Comparison of ENCODE assay signal across 17 cellular contexts in the genomic region with DNA sequence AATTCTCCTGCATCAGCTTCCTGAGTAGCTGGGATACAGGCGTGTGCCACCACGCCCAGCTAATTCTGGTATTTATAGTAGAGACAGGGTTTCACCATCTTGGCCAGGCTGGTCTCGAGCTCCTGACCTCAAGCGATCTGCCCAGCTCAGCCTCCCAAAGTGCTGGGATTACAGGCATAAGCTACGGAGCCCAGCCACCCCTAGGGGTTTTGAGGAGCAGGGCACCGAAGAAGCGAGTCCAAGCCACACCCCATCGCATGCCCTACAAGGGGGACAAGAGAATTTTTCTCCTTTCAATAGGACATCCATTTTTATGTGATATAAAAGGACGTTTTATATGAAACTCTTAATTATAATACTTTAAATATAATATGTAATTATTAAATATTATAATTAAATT. TPM values are rescaled to one million over a fixed set of nuclear protein-coding genes. Genes with fewer than 3 reads are reported as not detected.
A peak's percentile ranks its signal among the peaks of the same experiment; 100 is the strongest.
DNase-seq lines count a peak whose midpoint lies in the region; ATAC-seq and TF ChIP-seq lines count a peak whose summit lies in the region.
"Had no signal": no experiment of that assay in that cellular context is flagged by ENCODE, and none has a peak within 500 bp of the region (broad histone marks: within the 10 kb centered on the region; RNA-seq: fewer than 3 reads in every experiment).

No MANE protein-coding gene starts in this region.

- TF ChIP-seq EP300 in transverse colon (IDR thresholded peaks at IDR 0.05; ENCODE audit: low read depth), result no peak

- no peaks in the 10 kb centered on the region for H4K20me1 ChIP-seq in GM23338 (replicated peaks; ENCODE audit: insufficient read depth)
- H4K20me1 ChIP-seq: BLaER1 had no signal

- H3K27ac Mint-ChIP-seq in GM23338 (no peak overlapping the region), endodermal cell (no peak overlapping the region)
- H3K27ac Mint-ChIP-seq in T-helper 2 cell treated with Interferon-gamma antibody and Interleukin-4, amounts not matched to agents 5 μg/mL and 100 μg/mL, for 36 hours, result no peak overlapping the region
- H3K27ac Mint-ChIP-seq in activated naive CD4-positive, alpha-beta T cell treated with anti-CD3 and anti-CD28 coated beads for 36 hours, result no peak overlapping the region
- H3K27ac Mint-ChIP-seq: HFFc6 had no signal

- H3K4me1 Mint-ChIP-seq in GM23338 (peaks cover 8% of the 10 kb centered on the region), endodermal cell (peaks cover 9% of the 10 kb centered on the region)
- H3K4me1 Mint-ChIP-seq in T-helper 2 cell treated with Interferon-gamma antibody and Interleukin-4, amounts not matched to agents 5 μg/mL and 100 μg/mL, for 36 hours (ENCODE audit: low read depth), result peaks cover 16% of the 10 kb centered on the region
- peaks cover 27% of the 10 kb centered on the region for H3K4me1 Mint-ChIP-seq in activated naive CD4-positive, alpha-beta T cell treated with anti-CD3 and anti-CD28 coated beads for 36 hours (ENCODE audit: low read depth)

- H3K9me3 Mint-ChIP-seq in GM23338 (no peaks in the 10 kb centered on the region; the same call in 2 of the 3 replicates), endodermal cell (no peaks in the 10 kb centered on the region)
- H3K9me3 Mint-ChIP-seq in T-helper 2 cell treated with Interferon-gamma antibody and Interleukin-4, amounts not matched to agents 5 μg/mL and 100 μg/mL, for 36 hours, result no peaks in the 10 kb centered on the region
- H3K9me3 Mint-ChIP-seq in activated naive CD4-positive, alpha-beta T cell treated with anti-CD3 and anti-CD28 coated beads for 36 hours, result no peaks in the 10 kb centered on the region
- H3K9me3 Mint-ChIP-seq: CD14-positive monocyte, HFFc6 had no signal

- H3K4me3 ChIP-seq in GM23338 (no peak overlapping the region), WERI-Rb-1 (ENCODE audit: low read depth, low read length) (no peak overlapping the region), endodermal cell (ENCODE audit: low read length) (no peak overlapping the region), transverse colon (no peak overlapping the region)
- H3K4me3 ChIP-seq: BLaER1 had no signal

- H3K9me2 ChIP-seq in GM23338 (ENCODE audit: insufficient read depth), result no peaks in the 10 kb centered on the region

- H3K4me1 ChIP-seq in GM23338 (ENCODE audit: insufficient read depth), result no peaks in the 10 kb centered on the region
- H3K4me1 ChIP-seq in endodermal cell (ENCODE audit: control insufficient read depth, insufficient read depth, low read length), result no peaks in the 10 kb centered on the region
- H3K4me1 ChIP-seq in transverse colon, result peaks cover 0 to 4% (median 0%) of the 10 kb centered on the region in 4 donors
- H3K4me1 ChIP-seq: BLaER1 had no signal

- peak; percentile 66 for ATAC-seq in GM23338

- 84 to 91% methylated on average over 5 to 8 of the region's 9 CpGs for WGBS in endodermal cell (ENCODE audit: insufficient coverage in 1 of 2, insufficient read length in 1 of 2), 2 experiments
- WGBS in transverse colon (ENCODE audit: low coverage in 1 of 2), 2 donors, result 76 to 95% methylated on average over 5 to 9 of the region's 9 CpGs

- CTCF ChIA-PET in activated naive CD4-positive, alpha-beta T cell treated with anti-CD3 and anti-CD28 coated beads for 36 hours (lab: Charles Lee), result no interaction called here

- H3F3A ChIP-seq in GM23338 (replicated peaks; ENCODE audit: low read depth), result no peaks in the 10 kb centered on the region

- in situ Hi-C loops in transverse colon (cut with MboI; ENCODE audit: low pct_ligation_motif_present in 1 of 4, low pct_unique_long_range_greater_than_20kb in 1 of 4, low sequenced_read_pairs in 3 of 4), result no loop called here

- DNase-seq in GM23338 (ENCODE audit: low spot score) (peak; percentile 34), WERI-Rb-1 (peak; percentile 40), endodermal cell (peak; percentile 57), transverse colon (peak; percentile 26), T-helper 9 cell (no peak), DMS79 (lab: John Stamatoyannopoulos, UW) (no peak)
- no peak for DNase-seq in T-helper 2 cell treated with Interferon-gamma antibody and Interleukin-4, amounts not matched to agents 5 μg/mL and 100 μg/mL, for 36 hours (ENCODE audit: low spot score)
- no peak for DNase-seq in activated naive CD4-positive, alpha-beta T cell treated with anti-CD3 and anti-CD28 coated beads for 36 hours
- DNase-seq: 8988T; CD4-positive, alpha-beta memory T cell; DND-41; EL; HCEC 1CT; HFFc6 had no signal

- TF ChIP-seq CTCF in GM23338 (conservative IDR thresholded peaks at IDR 0.05; ENCODE audit: low read depth in 2 of 2) (no peak), WERI-Rb-1 (IDR thresholded peaks at IDR 0.05; ENCODE audit: low read depth, low read length) (no peak), endodermal cell (conservative IDR thresholded peaks at IDR 0.05) (peak; percentile 44), transverse colon (IDR thresholded peaks at IDR 0.05) (no peak)

- no peak overlapping the region for H3K4me2 ChIP-seq in GM23338
- H3K4me2 ChIP-seq: BLaER1 had no signal

- H3K9ac ChIP-seq in endodermal cell (ENCODE audit: extremely low read depth, low read length, poor library complexity, severe bottlenecking), result no peak overlapping the region
- H3K9ac ChIP-seq: BLaER1 had no signal

- H3K27me3 ChIP-seq in GM23338 (ENCODE audit: insufficient read depth) (no peaks in the 10 kb centered on the region), WERI-Rb-1 (ENCODE audit: insufficient read depth, low read depth, severe bottlenecking) (no peaks in the 10 kb centered on the region), endodermal cell (ENCODE audit: control insufficient read depth, insufficient read depth, low read length, poor library complexity, severe bottlenecking) (no peaks in the 10 kb centered on the region), transverse colon (no peaks in the 10 kb centered on the region)
- H3K27me3 ChIP-seq: BLaER1 had no signal

- H3K27me3 Mint-ChIP-seq in GM23338 (ENCODE audit: insufficient read depth, low read depth, poor library complexity) (peaks cover 7% of the 10 kb centered on the region), endodermal cell (ENCODE audit: insufficient read depth) (no peaks in the 10 kb centered on the region)
- H3K27me3 Mint-ChIP-seq in T-helper 2 cell treated with Interferon-gamma antibody and Interleukin-4, amounts not matched to agents 5 μg/mL and 100 μg/mL, for 36 hours (ENCODE audit: low read depth), result peaks cover 40% of the 10 kb centered on the region
- H3K27me3 Mint-ChIP-seq in activated naive CD4-positive, alpha-beta T cell treated with anti-CD3 and anti-CD28 coated beads for 36 hours (ENCODE audit: low read depth), result no peaks in the 10 kb centered on the region

- H3K4me3 Mint-ChIP-seq in GM23338, result no peak overlapping the region
- H3K4me3 Mint-ChIP-seq in endodermal cell, result no peak overlapping the region
- no peak overlapping the region for H3K4me3 Mint-ChIP-seq in T-helper 2 cell treated with Interferon-gamma antibody and Interleukin-4, amounts not matched to agents 5 μg/mL and 100 μg/mL, for 36 hours
- H3K4me3 Mint-ChIP-seq in activated naive CD4-positive, alpha-beta T cell treated with anti-CD3 and anti-CD28 coated beads for 36 hours, result no peak overlapping the region
- H3K4me3 Mint-ChIP-seq: CD14-positive monocyte; CD4-positive, alpha-beta memory T cell; HFFc6 had no signal

- no peak for TF ChIP-seq POLR2A in transverse colon (IDR thresholded peaks at IDR 0.05)

- intact Hi-C loops in transverse colon (cut with DNase I; ENCODE audit: low total_unique reads), result no loop called here
- intact Hi-C loops in activated naive CD4-positive, alpha-beta T cell treated with anti-CD3 and anti-CD28 coated beads for 36 hours (cut with micrococcal nuclease), result no loop called here

- H3K27ac ChIP-seq in GM23338 (ENCODE audit: low read depth), result no peak overlapping the region
- H3K27ac ChIP-seq in WERI-Rb-1, result no peak overlapping the region
- H3K27ac ChIP-seq in endodermal cell (ENCODE audit: low read depth, low read length), result no peak overlapping the region
- no peak overlapping the region for H3K27ac ChIP-seq in transverse colon
- H3K27ac ChIP-seq: BLaER1, HL-60 had no signal

- H3K36me3 Mint-ChIP-seq in GM23338 (ENCODE audit: low read depth) (no peaks in the 10 kb centered on the region), endodermal cell (ENCODE audit: low read depth) (no peaks in the 10 kb centered on the region)
- H3K36me3 Mint-ChIP-seq in T-helper 2 cell treated with Interferon-gamma antibody and Interleukin-4, amounts not matched to agents 5 μg/mL and 100 μg/mL, for 36 hours (ENCODE audit: low read depth), result no peaks in the 10 kb centered on the region
- H3K36me3 Mint-ChIP-seq in activated naive CD4-positive, alpha-beta T cell treated with anti-CD3 and anti-CD28 coated beads for 36 hours (ENCODE audit: low read depth), result no peaks in the 10 kb centered on the region
- H3K36me3 Mint-ChIP-seq: CD14-positive monocyte had no signal

- H2AFZ ChIP-seq in GM23338, result no peak overlapping the region

- H3K79me2 ChIP-seq in GM23338 (replicated peaks; ENCODE audit: insufficient read depth), result no peaks in the 10 kb centered on the region

- no peaks in the 10 kb centered on the region for H3K36me3 ChIP-seq in GM23338 (ENCODE audit: insufficient read depth)
- no peaks in the 10 kb centered on the region for H3K36me3 ChIP-seq in WERI-Rb-1
- no peaks in the 10 kb centered on the region for H3K36me3 ChIP-seq in endodermal cell (ENCODE audit: control insufficient read depth, insufficient read depth, low read length)
- H3K36me3 ChIP-seq in transverse colon, result no peaks in the 10 kb centered on the region
- H3K36me3 ChIP-seq: BLaER1 had no signal

- no peaks in the 10 kb centered on the region for H3K9me3 ChIP-seq in WERI-Rb-1 (ENCODE audit: severe bottlenecking)
- no peaks in the 10 kb centered on the region for H3K9me3 ChIP-seq in endodermal cell (ENCODE audit: control insufficient read depth, low read length)
- no peaks in the 10 kb centered on the region for H3K9me3 ChIP-seq in transverse colon
- H3K9me3 ChIP-seq: BLaER1 had no signal

TF ChIP-seq in GM23338, 12 proteins besides CTCF, POLR2A, EP300 and RAD21 (continues in another document):
- no peak for TF ChIP-seq CREB1 (CRISPR knock-in tag; IDR thresholded peaks at IDR 0.05; ENCODE audit: low read depth)
- no peak for TF ChIP-seq JUNB (IDR thresholded peaks at IDR 0.05; ENCODE audit: unreplicated experiment)

RNA-seq across cellular contexts. Expression of a gene that starts 13.9 kb away (rescaled TPM):
- total RNA-seq in GM23338 (2014; rRNA removed; shearing (Covaris generic)), result 16.5 and 19.2 TPM in 2 replicates
- 14.1 and 15.0 TPM in 2 replicates for polyA plus RNA-seq in GM23338 (2016; fragmentation: Nextera tagmentation; extraction: Ambion mirVana)
- 10 to 100 TPM; 20.7 to 28.2 TPM for total RNA-seq in endodermal cell
- polyA plus RNA-seq in endodermal cell (2013, experiment 1 of 2), result 38.0 TPM
- polyA plus RNA-seq in endodermal cell (2013, experiment 2 of 2), result 38.5 TPM
- 100 to 1,000 TPM; 111 to 174 (median 132) TPM for total RNA-seq in transverse colon
- 10 to 100 TPM; 15.2 to 15.8 TPM for total RNA-seq in activated naive CD4-positive, alpha-beta T cell treated with anti-CD3 and anti-CD28 coated beads for 36 hours

Comparison
In these comparisons a context has a peak if more than half of its experiments do, and no peak if none do; other contexts are left out.
1. DNase-seq: peak in GM23338 (single experiment), WERI-Rb-1 (single experiment), endodermal cell (single experiment) and transverse colon (single experiment); none in T-helper 2 cell treated with Interferon-gamma antibody and Interleukin-4, amounts not matched to agents 5 μg/mL and 100 μg/mL, for 36 hours (single experiment), T-helper 9 cell (single experiment), DMS79 (single experiment) and activated naive CD4-positive, alpha-beta T cell treated with anti-CD3 and anti-CD28 coated beads for 36 hours (single experiment).